9 cellular contexts compared by ENCODE assay signal in the genomic region with DNA sequence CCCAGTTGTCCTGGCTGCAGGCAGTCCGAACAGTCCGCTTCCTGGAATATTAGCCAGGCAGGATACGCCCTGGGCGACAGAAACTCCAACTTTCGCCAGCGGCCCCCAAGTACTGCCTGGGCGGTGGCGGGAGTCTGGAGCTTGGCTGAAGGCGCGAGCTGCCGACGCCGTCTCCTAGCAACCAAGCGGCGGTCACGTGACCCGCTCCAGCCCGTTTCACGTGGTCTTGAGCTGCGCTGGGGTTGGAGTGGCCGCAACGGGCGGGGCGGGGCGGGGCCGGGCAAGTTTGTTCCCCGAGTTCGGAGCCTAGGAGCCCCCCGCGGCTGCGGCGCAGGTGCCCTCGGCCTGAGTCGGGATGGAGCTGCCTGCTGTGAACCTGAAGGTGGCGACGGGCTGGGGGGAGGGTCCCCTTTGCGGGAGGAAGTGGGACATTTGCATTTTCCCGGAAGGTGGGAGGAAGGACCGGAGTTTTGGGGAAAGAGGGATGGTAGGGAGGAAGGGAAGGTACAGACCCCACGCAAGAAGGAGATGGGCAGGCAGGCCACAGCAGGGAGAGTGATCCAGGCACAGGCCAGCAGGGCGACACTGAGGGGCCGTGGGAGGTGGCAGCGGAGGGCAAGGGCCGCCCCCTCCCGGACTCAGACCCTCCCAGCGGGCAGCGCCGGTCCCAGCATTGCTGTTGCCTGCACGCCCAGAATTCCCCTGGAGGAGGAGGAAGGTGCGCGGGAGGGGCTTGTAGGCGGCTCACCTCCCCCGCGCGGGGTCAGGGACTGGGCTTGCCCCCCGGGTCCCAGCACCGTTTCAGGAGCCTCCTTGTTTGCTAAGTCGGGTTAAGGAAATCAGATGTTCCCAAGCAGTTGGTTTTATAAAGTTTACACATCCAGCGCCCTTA. TPM values are rescaled to one million over a fixed set of nuclear protein-coding genes. Genes with fewer than 3 reads are reported as not detected.
DNase-seq lines count a peak whose midpoint lies in the region; ATAC-seq, FAIRE-seq and TF ChIP-seq lines count a peak whose summit lies in the region.
"Had no signal": no experiment of that assay in that cellular context is flagged by ENCODE, and none has a peak within 500 bp of the region (broad histone marks: within the 10 kb centered on the region; RNA-seq: fewer than 3 reads in every experiment).

A gene with protein sequence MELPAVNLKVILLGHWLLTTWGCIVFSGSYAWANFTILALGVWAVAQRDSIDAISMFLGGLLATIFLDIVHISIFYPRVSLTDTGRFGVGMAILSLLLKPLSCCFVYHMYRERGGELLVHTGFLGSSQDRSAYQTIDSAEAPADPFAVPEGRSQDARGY (plus strand): TSS at position 283 of the 892 bp plus-strand sequence. CDS start 73 bp downstream, at position 356.

- peak within 1 kb of the TSS; percentile 67 to 93 (median 90) for H3K27ac Mint-ChIP-seq in IgD-negative memory B cell
- peak within 1 kb of the TSS; percentile 82 for H3K27ac Mint-ChIP-seq in activated T-cell treated with anti-CD3 and anti-CD28 coated beads, Interleukin-2, amount 50 U/mL, for 72 hours

- H3K9me3 Mint-ChIP-seq in IgD-negative memory B cell = no peaks in the 10 kb centered on the region
- H3K9me3 Mint-ChIP-seq in activated T-cell treated with anti-CD3 and anti-CD28 coated beads, Interleukin-2, amount 50 U/mL, for 72 hours = no peaks in the 10 kb centered on the region

- H3K27ac ChIP-seq in C4-2B (peak within 1 kb of the TSS; percentile 99), esophagus squamous epithelium (peak within 1 kb of the TSS; percentile 90 to 98 (median 92))

- intact Hi-C loops in esophagus squamous epithelium (cut with DNase I) = no loop called here

- no peak for FAIRE-seq in RCC 7860 (lab: Jason Lieb, UNC)
- FAIRE-seq: endometrium had no signal

- H3K9me3 ChIP-seq in esophagus squamous epithelium = no peaks in the 10 kb centered on the region

- peak; percentile 78 for ATAC-seq in GM19463 (IDR thresholded peaks at IDR 0.05; ENCODE audit: unreplicated experiment)
- peak; percentile 89 to 90 for ATAC-seq in activated T-cell treated with anti-CD3 and anti-CD28 coated beads, Interleukin-2, amount 50 U/mL, for 72 hours (replicated peaks in 1 of 2)

- H3K36me3 ChIP-seq in esophagus squamous epithelium = no peaks in the 10 kb centered on the region

- peak within 1 kb of the TSS; percentile 67 to 94 (median 80) for H3K4me3 ChIP-seq in esophagus squamous epithelium

- peaks cover 23 to 36% (median 33%) of the 10 kb centered on the region in 3 donors for H3K4me1 Mint-ChIP-seq in IgD-negative memory B cell
- H3K4me1 Mint-ChIP-seq in activated T-cell treated with anti-CD3 and anti-CD28 coated beads, Interleukin-2, amount 50 U/mL, for 72 hours (ENCODE audit: low read depth) = peaks cover 50% of the 10 kb centered on the region

- H3K36me3 Mint-ChIP-seq in IgD-negative memory B cell = no peaks in the 10 kb centered on the region
- H3K36me3 Mint-ChIP-seq in activated T-cell treated with anti-CD3 and anti-CD28 coated beads, Interleukin-2, amount 50 U/mL, for 72 hours (ENCODE audit: insufficient read depth in 2 of 2) = peaks cover 0 to 1% of the 10 kb centered on the region in 2 donors

- H3K4me1 ChIP-seq in esophagus squamous epithelium = peaks cover 23 to 83% (median 47%) of the 10 kb centered on the region in 3 donors

- WGBS in esophagus squamous epithelium, 2 donors = 1 to 4% methylated on average over 5 to 17 of the region's 59 CpGs

- no peaks in the 10 kb centered on the region for H3K27me3 ChIP-seq in esophagus squamous epithelium

- H3K4me3 Mint-ChIP-seq in IgD-negative memory B cell = peak within 1 kb of the TSS; percentile 96 to 99 (median 97)
- peak within 1 kb of the TSS; percentile 94 to 99 for H3K4me3 Mint-ChIP-seq in activated T-cell treated with anti-CD3 and anti-CD28 coated beads, Interleukin-2, amount 50 U/mL, for 72 hours

- peak in 1 of 4 donors; percentile 67 for TF ChIP-seq POLR2A in esophagus squamous epithelium (IDR thresholded peaks at IDR 0.05)

- no peak for TF ChIP-seq CTCF in C4-2B (conservative IDR thresholded peaks at IDR 0.05)
- peak in 2 of 6 experiments; percentile 2 to 3 for TF ChIP-seq CTCF in esophagus squamous epithelium (IDR thresholded peaks at IDR 0.05)

- no peaks in the 10 kb centered on the region for H3K27me3 Mint-ChIP-seq in IgD-negative memory B cell
- no peaks in the 10 kb centered on the region for H3K27me3 Mint-ChIP-seq in activated T-cell treated with anti-CD3 and anti-CD28 coated beads, Interleukin-2, amount 50 U/mL, for 72 hours (ENCODE audit: low read depth)

- DNase-seq in RCC 7860 (ENCODE audit: low spot score) (peak; percentile 79), esophagus squamous epithelium (lab: John Stamatoyannopoulos, UW) (peak; percentile 50), myocyte (ENCODE audit: low read depth) (peak; percentile 90)
- peak; percentile 89 to 93 for DNase-seq in activated T-cell treated with anti-CD3 and anti-CD28 coated beads, Interleukin-2, amount 50 U/mL, for 72 hours
- peak; percentile 69 to 82 for DNase-seq in stimulated activated CD8-positive, alpha-beta memory T cell treated with anti-CD3 and anti-CD28 coated beads, Interleukin-7, amount 100 ng/mL, for 4 hours (ENCODE audit: low read depth in 2 of 2)

RNA-seq across cellular contexts. Expression of the gene that starts here (rescaled TPM):
- 52.6 TPM for polyA plus RNA-seq in IgD-negative memory B cell
- 10 to 100 TPM; 12.6 to 13.4 TPM for total RNA-seq in activated T-cell treated with anti-CD3 and anti-CD28 coated beads, Interleukin-2, amount 50 U/mL, for 72 hours
- total RNA-seq in esophagus squamous epithelium (10 to 100 TPM; 34.5 to 89.5 (median 50.7) TPM), myocyte (34.1 and 44.5 TPM in 2 replicates)
- polyA plus RNA-seq in myocyte (2012) = 62.5 TPM

Comparison
In these comparisons a context has a peak if more than half of its experiments do, and no peak if none do; other contexts are left out.
1. Peak in every context shown above with its lines: DNase-seq, ATAC-seq, H3K4me3 ChIP-seq and H3K27ac ChIP-seq.